ENCODE assay signal across 8 cellular contexts in the genomic region with DNA sequence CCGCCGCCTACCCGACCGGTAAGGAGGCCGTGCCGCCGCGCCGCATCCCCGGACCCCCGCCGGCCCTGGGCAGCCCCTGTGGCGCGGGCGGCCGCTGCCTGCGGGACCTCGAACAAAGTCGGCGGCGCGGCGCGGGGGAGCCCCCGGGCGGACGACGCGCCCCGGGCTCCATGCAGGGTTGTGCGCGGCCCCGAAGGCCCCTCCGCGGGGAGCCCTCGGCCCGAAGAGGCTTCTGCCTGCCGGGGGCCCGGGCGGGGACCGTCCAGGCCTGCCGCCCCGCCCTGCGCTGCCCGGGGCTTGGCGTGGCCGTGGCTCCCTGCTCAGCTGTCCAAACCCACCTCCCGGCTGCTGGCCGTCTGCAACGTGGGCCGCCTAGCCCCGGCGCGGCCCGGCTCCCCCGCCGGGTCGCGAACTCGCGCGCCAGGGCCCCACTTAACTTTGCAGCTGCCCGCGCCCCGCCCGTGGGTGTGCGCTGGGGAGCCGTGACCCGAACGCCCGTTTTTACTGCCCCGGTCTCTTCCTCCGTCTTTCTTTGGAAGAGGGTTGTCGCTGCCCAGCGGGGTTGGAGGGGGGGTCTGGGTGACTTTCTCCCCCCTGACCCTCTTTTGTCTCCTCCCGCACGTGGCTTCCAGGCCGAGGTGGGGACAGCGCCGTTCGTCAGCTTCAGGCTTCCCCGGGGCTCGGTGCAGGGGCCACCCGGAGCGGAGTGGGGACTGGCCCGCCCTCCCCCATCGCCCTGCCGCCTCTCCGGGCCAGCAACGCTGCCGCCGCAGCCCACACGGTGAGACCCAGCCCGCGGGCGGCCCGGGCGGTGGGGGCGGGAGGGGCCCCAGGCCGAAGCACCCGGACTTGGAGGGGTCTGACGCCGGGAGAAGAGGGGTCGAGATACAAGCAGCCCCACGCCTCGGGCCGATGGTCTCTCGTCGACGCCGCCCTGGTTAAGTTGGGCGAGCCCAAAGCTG. TPM values are rescaled to one million over a fixed set of nuclear protein-coding genes. Genes with fewer than 3 reads are reported as not detected.
DNase-seq lines count a peak whose midpoint lies in the region; ATAC-seq lines count a peak whose summit lies in the region.

No MANE protein-coding gene starts in this region.

- peak overlapping the region; percentile 77 for H3K27ac ChIP-seq in SJSA1

- CTCF ChIA-PET in activated CD4-positive, alpha-beta T cell treated with anti-CD3 and anti-CD28 coated beads for 36 hours (lab: Charles Lee), result interaction anchor here (1.5 kb wide), 1 partner anchor 381 kb away, joined by 3 read pairs; no protein-coding TSS in a partner anchor

- peak overlapping the region; percentile 98 for H3K4me3 Mint-ChIP-seq in activated CD4-positive, alpha-beta T cell treated with anti-CD3 and anti-CD28 coated beads for 36 hours

- H3K4me3 ChIP-seq in SJSA1, result peak overlapping the region; percentile 99
- peak overlapping the region; percentile 86 for H3K4me3 ChIP-seq in iPS-18c (ENCODE audit: insufficient read depth, low read depth, low read length)

- peak; percentile 64 for DNase-seq in activated CD4-positive, alpha-beta T cell treated with anti-CD3 and anti-CD28 coated beads for 36 hours
- DNase-seq in activated CD4-positive, alpha-beta T cell treated with anti-CD3 and anti-CD28 coated beads for 1 hour, result no peak
- DNase-seq in SJSA1 (ENCODE audit: low read depth in 1 of 2, low spot score in 2 of 2) (peak; percentile 33 to 51), astrocyte of the hippocampus (ENCODE audit: low read depth, low spot score) (peak; percentile 58), NCI-H226 (no peak)
- peak; percentile 43 for DNase-seq in stimulated activated CD4-positive, alpha-beta T cell treated with anti-CD3 and anti-CD28 coated beads, Interleukin-12 subunit alpha, Interleukin-12 subunit beta, amount 100 ng/mL, for 4 hours

- H3K9me3 ChIP-seq in SJSA1 (replicated peaks) (no peaks in the 10 kb centered on the region; the same call in 1 of the 2 replicates), iPS-18c (ENCODE audit: control insufficient read depth, insufficient read depth, low read length) (no peaks in the 10 kb centered on the region)

- peaks cover 29% of the 10 kb centered on the region for H3K4me1 ChIP-seq in SJSA1 (replicated peaks)

- H3K9me3 Mint-ChIP-seq in activated CD4-positive, alpha-beta T cell treated with anti-CD3 and anti-CD28 coated beads for 36 hours (ENCODE audit: low read depth), result no peaks in the 10 kb centered on the region

- ATAC-seq in activated CD4-positive, alpha-beta T cell treated with anti-CD3 and anti-CD28 coated beads for 36 hours, result peak; percentile 34
- ATAC-seq in HG02943 (IDR thresholded peaks at IDR 0.05; ENCODE audit: low read depth, unreplicated experiment), result peak; percentile 30

- no peaks in the 10 kb centered on the region for H3K27me3 Mint-ChIP-seq in activated CD4-positive, alpha-beta T cell treated with anti-CD3 and anti-CD28 coated beads for 36 hours

- H3K27ac Mint-ChIP-seq in activated CD4-positive, alpha-beta T cell treated with anti-CD3 and anti-CD28 coated beads for 36 hours, result peak overlapping the region; percentile 96

- POLR2A ChIA-PET in activated CD4-positive, alpha-beta T cell treated with anti-CD3 and anti-CD28 coated beads for 36 hours (lab: Charles Lee), result no interaction called here

- peaks cover 53% of the 10 kb centered on the region for H3K4me1 Mint-ChIP-seq in activated CD4-positive, alpha-beta T cell treated with anti-CD3 and anti-CD28 coated beads for 36 hours

- intact Hi-C loops in activated CD4-positive, alpha-beta T cell treated with anti-CD3 and anti-CD28 coated beads for 36 hours (cut with DNase I, micrococcal nuclease), result loop anchor here (1.0 to 10.0 kb wide), 12 partner anchors 49 to 382 kb away; a partner anchor contains a TSS

- H3K36me3 Mint-ChIP-seq in activated CD4-positive, alpha-beta T cell treated with anti-CD3 and anti-CD28 coated beads for 36 hours (ENCODE audit: low read depth), result peaks cover 26% of the 10 kb centered on the region

- no peaks in the 10 kb centered on the region for H3K27me3 ChIP-seq in SJSA1 (replicated peaks)

- H3K36me3 ChIP-seq in SJSA1, result peaks cover 44% of the 10 kb centered on the region

RNA-seq across cellular contexts. Expression of a gene that starts 0.9 kb away (rescaled TPM):
- 10 to 100 TPM; 19.2 to 21.5 TPM for total RNA-seq in activated CD4-positive, alpha-beta T cell treated with anti-CD3 and anti-CD28 coated beads for 36 hours
- total RNA-seq in SJSA1 (2014; rRNA removed; shearing (Covaris generic)), result 9.9 and 21.9 TPM in 2 replicates

Comparison
In these comparisons a context has a peak if more than half of its experiments do, and no peak if none do; other contexts are left out.
1. DNase-seq: peak in activated CD4-positive, alpha-beta T cell treated with anti-CD3 and anti-CD28 coated beads for 36 hours (single experiment), SJSA1 (2 of 2), astrocyte of the hippocampus (single experiment) and stimulated activated CD4-positive, alpha-beta T cell treated with anti-CD3 and anti-CD28 coated beads, Interleukin-12 subunit alpha, Interleukin-12 subunit beta, amount 100 ng/mL, for 4 hours (single experiment); none in activated CD4-positive, alpha-beta T cell treated with anti-CD3 and anti-CD28 coated beads for 1 hour (single experiment) and NCI-H226 (single experiment).